In the genomic region with DNA sequence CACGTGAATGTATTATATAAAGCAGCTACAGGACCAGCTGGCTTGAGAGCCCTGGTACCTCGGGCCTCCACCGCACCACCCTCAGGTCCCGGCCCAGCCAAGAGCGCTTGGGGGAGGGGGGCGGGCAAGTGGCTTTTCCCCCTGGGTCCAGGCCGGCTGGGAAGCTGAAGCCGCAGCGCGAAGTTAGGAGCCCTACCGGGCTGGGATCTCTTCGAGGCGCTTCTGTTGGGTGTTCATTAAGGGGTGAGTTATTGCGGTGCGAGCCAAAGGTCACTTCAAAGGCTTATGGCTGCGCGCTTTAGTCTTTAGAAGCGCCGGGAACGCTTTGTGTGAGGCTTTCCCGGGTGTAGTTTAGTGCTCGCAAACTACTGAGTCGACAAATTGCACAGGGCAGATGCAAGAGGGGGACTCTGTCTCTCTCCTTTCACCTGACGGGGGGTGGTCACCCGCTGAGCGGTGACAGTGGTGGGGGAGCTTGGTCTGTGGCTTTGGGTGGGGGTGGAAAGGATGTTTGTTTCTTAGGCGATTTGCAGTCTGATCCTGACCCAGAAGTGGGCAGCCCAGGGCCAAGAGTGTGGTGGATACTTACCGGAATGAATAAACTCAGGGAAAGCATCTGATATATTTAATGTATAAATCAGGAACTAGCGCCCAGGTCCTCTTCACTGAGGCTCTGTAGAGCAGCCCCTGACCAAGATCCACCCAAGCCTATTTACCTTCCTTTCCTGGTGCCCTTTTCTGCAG, we compare ENCODE assay signal across 29 cellular contexts. TPM values are rescaled to one million over a fixed set of nuclear protein-coding genes. Genes with fewer than 3 reads are reported as not detected.
A peak's percentile ranks its signal among the peaks of the same experiment; 100 is the strongest.
DNase-seq lines count a peak whose midpoint lies in the region; ATAC-seq, FAIRE-seq and TF ChIP-seq lines count a peak whose summit lies in the region.
"Had no signal": no experiment of that assay in that cellular context is flagged by ENCODE, and none has a peak within 500 bp of the region (broad histone marks: within the 10 kb centered on the region; RNA-seq: fewer than 3 reads in every experiment).

No MANE protein-coding gene starts in this region.

- FAIRE-seq in HTR-8/SVneo (lab: Jason Lieb, UNC) = no peak
- FAIRE-seq: RCC 7860 had no signal

- no peak for TF ChIP-seq EP300 in neural cell (conservative IDR thresholded peaks at IDR 0.05; ENCODE audit: poor library complexity, severe bottlenecking)

- H3K79me2 ChIP-seq in GM23338 (replicated peaks; ENCODE audit: insufficient read depth) = no peaks in the 10 kb centered on the region
- H3K79me2 ChIP-seq in hepatocyte = no peaks in the 10 kb centered on the region
- no peaks in the 10 kb centered on the region for H3K79me2 ChIP-seq in neural cell (replicated peaks; ENCODE audit: insufficient read depth, low read length)

- H3K9me3 ChIP-seq in Peyer's patch (no peaks in the 10 kb centered on the region), hepatocyte (ENCODE audit: low read depth) (no peaks in the 10 kb centered on the region), neural cell (ENCODE audit: low read length) (peaks cover 23% of the 10 kb centered on the region)
- H3K9me3 ChIP-seq: esophagus squamous epithelium, heart right ventricle, thyroid gland had no signal

- H3K27ac ChIP-seq in GM23338 (ENCODE audit: low read depth) (no peak overlapping the region), Peyer's patch (no peak overlapping the region), hepatocyte (no peak overlapping the region), neural cell (ENCODE audit: low read length) (no peak overlapping the region)
- H3K27ac ChIP-seq: BLaER1, brain microvascular endothelial cell, esophagus squamous epithelium, heart right ventricle, thyroid gland had no signal

- peaks cover 7% of the 10 kb centered on the region; the same call in 1 of the 3 replicates for H3K9me3 Mint-ChIP-seq in GM23338
- H3K9me3 Mint-ChIP-seq: activated T-cell treated with anti-CD3 and anti-CD28 coated beads, Interleukin-2, amount 50 U/mL, for 24 hours had no signal

- WGBS in hepatocyte (ENCODE audit: low lambda C conversion rate, missing lambda C conversion rate) = 3% methylated on average over 29 of the region's 29 CpGs

- no peak for TF ChIP-seq RAD21 in neural cell (conservative IDR thresholded peaks at IDR 0.05)

- DNase-seq in GM23338 (ENCODE audit: low spot score) (peak; percentile 46), Peyer's patch (peak in 2 of 3 donors; percentile 61 to 74), hepatocyte (ENCODE audit: low spot score) (no peak), UCSD-AML1 (lab: John Stamatoyannopoulos, UW; ENCODE audit: unreplicated experiment) (no peak), HTR-8/SVneo (ENCODE audit: insufficient read length, low spot score) (no peak), HuH-7.5 (ENCODE audit: low spot score) (no peak)
- DNase-seq: activated CD4-positive, alpha-beta T cell treated with anti-CD3 and anti-CD28 coated beads for 36 hours; activated gamma-delta T cell treated with Interleukin-2 at 50 U/mL for 16 hours; activated T-cell treated with anti-CD3 and anti-CD28 coated beads, Interleukin-2, amount 50 U/mL, for 24 hours; brain microvascular endothelial cell; cerebellar nuclear complex; dermis blood vessel endothelial cell; esophagus squamous epithelium; foreskin melanocyte; heart right ventricle; IMR-90; left cardiac atrium; mammary epithelial cell; NCI-H146; NCI-H2107; NCI-H446; NCI-H748 treated with DMSO at 0.1 percent for 48 hours; SHP77 treated with DMSO at 0.1 percent for 48 hours; stimulated activated CD4-positive, alpha-beta T cell treated with anti-CD3 and anti-CD28 coated beads, Interleukin-4, amount 100 ng/mL, for 1 hour; thyroid gland had no signal

- H3K27ac Mint-ChIP-seq in GM23338 = no peak overlapping the region
- H3K27ac Mint-ChIP-seq: activated CD4-positive, alpha-beta T cell treated with anti-CD3 and anti-CD28 coated beads for 36 hours; activated T-cell treated with anti-CD3 and anti-CD28 coated beads, Interleukin-2, amount 50 U/mL, for 24 hours had no signal

- H3F3A ChIP-seq in GM23338 (replicated peaks; ENCODE audit: low read depth) (peaks cover 22% of the 10 kb centered on the region), neural cell (ENCODE audit: insufficient read depth, low read length, poor library complexity, severe bottlenecking) (no peaks in the 10 kb centered on the region)

- no peak for TF ChIP-seq POLR2A in Peyer's patch (IDR thresholded peaks at IDR 0.05)

- no peak overlapping the region for H3K4me3 Mint-ChIP-seq in GM23338
- H3K4me3 Mint-ChIP-seq: activated CD4-positive, alpha-beta T cell treated with anti-CD3 and anti-CD28 coated beads for 36 hours; activated T-cell treated with anti-CD3 and anti-CD28 coated beads, Interleukin-2, amount 50 U/mL, for 24 hours had no signal

- H3K4me2 ChIP-seq in GM23338 (peak overlapping the region; percentile 73; the same call in 1 of the 2 replicates), hepatocyte (peak overlapping the region; percentile 62), neural cell (ENCODE audit: low read length) (no peak overlapping the region)
- H3K4me2 ChIP-seq: BLaER1 had no signal

- H3K4me3 ChIP-seq in GM23338 (0 out of 2 replicates have a peak overlapping the region, but pooled peaks have one; percentile 17), Peyer's patch (peak overlapping the region in 1 of 4 donors; percentile 30), hepatocyte (no peak overlapping the region), neural cell (ENCODE audit: low read length) (no peak overlapping the region)
- H3K4me3 ChIP-seq: BLaER1, esophagus squamous epithelium, heart right ventricle, thyroid gland had no signal

- no peak overlapping the region for H2AFZ ChIP-seq in GM23338
- H2AFZ ChIP-seq in hepatocyte = no peak overlapping the region
- no peak overlapping the region for H2AFZ ChIP-seq in neural cell (ENCODE audit: low read depth, low read length)

- no peaks in the 10 kb centered on the region for H3K36me3 ChIP-seq in GM23338 (ENCODE audit: insufficient read depth)
- H3K36me3 ChIP-seq in Peyer's patch = no peaks in the 10 kb centered on the region
- H3K36me3 ChIP-seq in hepatocyte (replicated peaks; ENCODE audit: insufficient read depth, low read depth) = no peaks in the 10 kb centered on the region
- no peaks in the 10 kb centered on the region for H3K36me3 ChIP-seq in neural cell (ENCODE audit: insufficient read depth, low read length)
- H3K36me3 ChIP-seq: BLaER1, brain microvascular endothelial cell, esophagus squamous epithelium, heart right ventricle, thyroid gland had no signal

- peaks cover 100% of the 10 kb centered on the region for H3K27me3 ChIP-seq in GM23338 (ENCODE audit: insufficient read depth)
- H3K27me3 ChIP-seq in Peyer's patch = no peaks in the 10 kb centered on the region
- H3K27me3 ChIP-seq in hepatocyte = peaks cover 100% of the 10 kb centered on the region
- H3K27me3 ChIP-seq in neural cell (ENCODE audit: insufficient read depth, low read depth, low read length) = peaks cover 100% of the 10 kb centered on the region

- TF ChIP-seq CTCF in GM23338 (conservative IDR thresholded peaks at IDR 0.05; ENCODE audit: low read depth in 2 of 2) = no peak
- TF ChIP-seq CTCF in Peyer's patch (IDR thresholded peaks at IDR 0.05) = no peak
- no peak for TF ChIP-seq CTCF in hepatocyte (IDR thresholded peaks at IDR 0.05; ENCODE audit: poor library complexity)
- no peak for TF ChIP-seq CTCF in neural cell (IDR thresholded peaks at IDR 0.05; ENCODE audit: poor library complexity, severe bottlenecking)

- peaks cover 100% of the 10 kb centered on the region for H3K27me3 Mint-ChIP-seq in GM23338 (ENCODE audit: insufficient read depth, low read depth, poor library complexity)

- H3K9me2 ChIP-seq in GM23338 (ENCODE audit: insufficient read depth) = no peaks in the 10 kb centered on the region
- H3K9me2 ChIP-seq in hepatocyte (replicated peaks; ENCODE audit: insufficient read depth) = no peaks in the 10 kb centered on the region
- H3K9me2 ChIP-seq in neural cell (ENCODE audit: insufficient read depth, low read length) = no peaks in the 10 kb centered on the region

- H3K9ac ChIP-seq in neural cell (ENCODE audit: low read length) = no peak overlapping the region
- H3K9ac ChIP-seq: BLaER1 had no signal

- H3K36me3 Mint-ChIP-seq in GM23338 (ENCODE audit: low read depth) = no peaks in the 10 kb centered on the region

- H3K4me1 Mint-ChIP-seq in GM23338 = peaks cover 40% of the 10 kb centered on the region

- peaks cover 45% of the 10 kb centered on the region for H3K4me1 ChIP-seq in GM23338 (ENCODE audit: insufficient read depth)
- peaks cover 0 to 27% (median 0%) of the 10 kb centered on the region in 4 donors for H3K4me1 ChIP-seq in Peyer's patch
- peaks cover 22% of the 10 kb centered on the region for H3K4me1 ChIP-seq in hepatocyte (ENCODE audit: insufficient read depth)
- H3K4me1 ChIP-seq: BLaER1 had no signal

- ATAC-seq in GM23338 = no peak
- ATAC-seq: activated CD4-positive, alpha-beta T cell treated with anti-CD3 and anti-CD28 coated beads for 36 hours; heart right ventricle had no signal

- H4K20me1 ChIP-seq in GM23338 (replicated peaks; ENCODE audit: insufficient read depth) (peaks cover 57% of the 10 kb centered on the region), hepatocyte (ENCODE audit: insufficient read depth, poor library complexity, severe bottlenecking) (no peaks in the 10 kb centered on the region), neural cell (ENCODE audit: insufficient read depth) (no peaks in the 10 kb centered on the region)
- H4K20me1 ChIP-seq: BLaER1 had no signal

RNA-seq across cellular contexts. Expression of a gene that starts 6.0 kb away (rescaled TPM):
- total RNA-seq in GM23338 (2014; rRNA removed; shearing (Covaris generic)) = not detected in 2 replicates
- polyA plus RNA-seq in GM23338 (2016; fragmentation: Nextera tagmentation; extraction: Ambion mirVana) = not detected in 2 replicates
- 1 to 10 TPM; 2.0 to 9.1 (median 8.3) TPM for total RNA-seq in Peyer's patch
- 0.13 and 0.20 TPM in 2 replicates for total RNA-seq in hepatocyte
- polyA plus RNA-seq in hepatocyte = 0.41 TPM in 1 of 2 replicates, not detected in the other
- not detected in 2 replicates for polyA plus RNA-seq in neural cell
- polyA minus RNA-seq in neural cell = not detected in 2 replicates
- total RNA-seq: activated CD4-positive, alpha-beta T cell treated with anti-CD3 and anti-CD28 coated beads for 36 hours; IMR-90; mammary epithelial cell had no signal
- polyA plus RNA-seq: AG04450, IMR-90, mammary epithelial cell had no signal

RNA-seq across cellular contexts. Expression of a gene that starts 11.7 kb away (rescaled TPM):
- not detected in 2 replicates for total RNA-seq in GM23338 (2014; rRNA removed; shearing (Covaris generic))
- not detected in 2 replicates for polyA plus RNA-seq in GM23338 (2016; fragmentation: Nextera tagmentation; extraction: Ambion mirVana)
- 10 to 100 TPM in 2 of 4 donors, 1 to 10 TPM in 2; 1.7 to 13.2 (median 7.0) TPM for total RNA-seq in Peyer's patch
- total RNA-seq in hepatocyte = 0.40 and 0.70 TPM in 2 replicates
- 0.13 TPM in 1 of 2 replicates, not detected in the other for polyA plus RNA-seq in hepatocyte
- polyA plus RNA-seq in neural cell = not detected in 2 replicates
- not detected in 2 replicates for polyA minus RNA-seq in neural cell
- total RNA-seq: activated CD4-positive, alpha-beta T cell treated with anti-CD3 and anti-CD28 coated beads for 36 hours; IMR-90; mammary epithelial cell had no signal
- polyA plus RNA-seq: AG04450, IMR-90, mammary epithelial cell had no signal

RNA-seq across cellular contexts. Expression of a gene that starts 25.4 kb away (rescaled TPM):
- total RNA-seq in GM23338 (2014; rRNA removed; shearing (Covaris generic)) = 0.39 TPM in 1 of 2 replicates, not detected in the other
- not detected in 2 replicates for polyA plus RNA-seq in GM23338 (2016; fragmentation: Nextera tagmentation; extraction: Ambion mirVana)
- total RNA-seq in Peyer's patch = 10 to 100 TPM in 1 of 4 donors, 1 to 10 TPM in 3; 2.5 to 11.5 (median 9.5) TPM
- total RNA-seq in hepatocyte = not detected in 2 replicates
- not detected in 2 replicates for polyA plus RNA-seq in hepatocyte
- polyA plus RNA-seq in neural cell = not detected in 2 replicates
- polyA minus RNA-seq in neural cell = not detected in 2 replicates
- total RNA-seq: activated CD4-positive, alpha-beta T cell treated with anti-CD3 and anti-CD28 coated beads for 36 hours; IMR-90; mammary epithelial cell had no signal
- polyA plus RNA-seq: AG04450, IMR-90, mammary epithelial cell had no signal

RNA-seq across cellular contexts. Expression of a gene that starts 33.6 kb away (rescaled TPM):
- not detected in 2 replicates for total RNA-seq in GM23338 (2014; rRNA removed; shearing (Covaris generic))
- not detected in 2 replicates for polyA plus RNA-seq in GM23338 (2016; fragmentation: Nextera tagmentation; extraction: Ambion mirVana)
- 1 to 10 TPM; 3.3 to 9.1 (median 5.0) TPM for total RNA-seq in Peyer's patch
- 1.3 TPM in 2 replicates for total RNA-seq in hepatocyte
- polyA plus RNA-seq in hepatocyte = 0.77 TPM in 1 of 2 replicates, not detected in the other
- polyA plus RNA-seq in neural cell = not detected in 2 replicates
- not detected in 2 replicates for polyA minus RNA-seq in neural cell
- total RNA-seq: activated CD4-positive, alpha-beta T cell treated with anti-CD3 and anti-CD28 coated beads for 36 hours; IMR-90 had no signal
- polyA plus RNA-seq: AG04450, IMR-90, mammary epithelial cell had no signal

RNA-seq across cellular contexts. Expression of a gene that starts 40.6 kb away (rescaled TPM):
- total RNA-seq in GM23338 (2014; rRNA removed; shearing (Covaris generic)) = not detected in 2 replicates
- polyA plus RNA-seq in GM23338 (2016; fragmentation: Nextera tagmentation; extraction: Ambion mirVana) (not detected in 2 replicates), hepatocyte (3.0 and 4.7 TPM in 2 replicates), neural cell (not detected in 2 replicates)
- total RNA-seq in Peyer's patch (under 1 TPM in 1 of 4 donors, not detected in 3; 0.70 TPM), hepatocyte (2.4 and 2.9 TPM in 2 replicates)
- not detected in 2 replicates for polyA minus RNA-seq in neural cell
- total RNA-seq: activated CD4-positive, alpha-beta T cell treated with anti-CD3 and anti-CD28 coated beads for 36 hours; IMR-90; mammary epithelial cell had no signal
- polyA plus RNA-seq: AG04450, IMR-90, mammary epithelial cell had no signal

Comparison
In these comparisons a context has a peak if more than half of its experiments do, and no peak if none do; other contexts are left out.
1. DNase-seq: peak in GM23338 (single experiment) and Peyer's patch (2 of 3); none in hepatocyte (single experiment), UCSD-AML1 (single experiment), HTR-8/SVneo (single experiment) and HuH-7.5 (single experiment).